ENCODE assay signal across 1 cellular context in genomic region chr3:63076357-63076756, GRCh38.
TF ChIP-seq lines count a peak whose summit lies in the region.

No MANE protein-coding gene starts in this region.

TF ChIP-seq in GM23338, 12 proteins besides CTCF, POLR2A, EP300 and RAD21 (continued from another document):
- TF ChIP-seq, protein P1, sequence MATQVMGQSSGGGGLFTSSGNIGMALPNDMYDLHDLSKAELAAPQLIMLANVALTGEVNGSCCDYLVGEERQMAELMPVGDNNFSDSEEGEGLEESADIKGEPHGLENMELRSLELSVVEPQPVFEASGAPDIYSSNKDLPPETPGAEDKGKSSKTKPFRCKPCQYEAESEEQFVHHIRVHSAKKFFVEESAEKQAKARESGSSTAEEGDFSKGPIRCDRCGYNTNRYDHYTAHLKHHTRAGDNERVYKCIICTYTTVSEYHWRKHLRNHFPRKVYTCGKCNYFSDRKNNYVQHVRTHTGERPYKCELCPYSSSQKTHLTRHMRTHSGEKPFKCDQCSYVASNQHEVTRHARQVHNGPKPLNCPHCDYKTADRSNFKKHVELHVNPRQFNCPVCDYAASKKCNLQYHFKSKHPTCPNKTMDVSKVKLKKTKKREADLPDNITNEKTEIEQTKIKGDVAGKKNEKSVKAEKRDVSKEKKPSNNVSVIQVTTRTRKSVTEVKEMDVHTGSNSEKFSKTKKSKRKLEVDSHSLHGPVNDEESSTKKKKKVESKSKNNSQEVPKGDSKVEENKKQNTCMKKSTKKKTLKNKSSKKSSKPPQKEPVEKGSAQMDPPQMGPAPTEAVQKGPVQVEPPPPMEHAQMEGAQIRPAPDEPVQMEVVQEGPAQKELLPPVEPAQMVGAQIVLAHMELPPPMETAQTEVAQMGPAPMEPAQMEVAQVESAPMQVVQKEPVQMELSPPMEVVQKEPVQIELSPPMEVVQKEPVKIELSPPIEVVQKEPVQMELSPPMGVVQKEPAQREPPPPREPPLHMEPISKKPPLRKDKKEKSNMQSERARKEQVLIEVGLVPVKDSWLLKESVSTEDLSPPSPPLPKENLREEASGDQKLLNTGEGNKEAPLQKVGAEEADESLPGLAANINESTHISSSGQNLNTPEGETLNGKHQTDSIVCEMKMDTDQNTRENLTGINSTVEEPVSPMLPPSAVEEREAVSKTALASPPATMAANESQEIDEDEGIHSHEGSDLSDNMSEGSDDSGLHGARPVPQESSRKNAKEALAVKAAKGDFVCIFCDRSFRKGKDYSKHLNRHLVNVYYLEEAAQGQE (IDR thresholded peaks at IDR 0.05; ENCODE audit: unreplicated experiment): no peak
- TF ChIP-seq, protein P2, sequence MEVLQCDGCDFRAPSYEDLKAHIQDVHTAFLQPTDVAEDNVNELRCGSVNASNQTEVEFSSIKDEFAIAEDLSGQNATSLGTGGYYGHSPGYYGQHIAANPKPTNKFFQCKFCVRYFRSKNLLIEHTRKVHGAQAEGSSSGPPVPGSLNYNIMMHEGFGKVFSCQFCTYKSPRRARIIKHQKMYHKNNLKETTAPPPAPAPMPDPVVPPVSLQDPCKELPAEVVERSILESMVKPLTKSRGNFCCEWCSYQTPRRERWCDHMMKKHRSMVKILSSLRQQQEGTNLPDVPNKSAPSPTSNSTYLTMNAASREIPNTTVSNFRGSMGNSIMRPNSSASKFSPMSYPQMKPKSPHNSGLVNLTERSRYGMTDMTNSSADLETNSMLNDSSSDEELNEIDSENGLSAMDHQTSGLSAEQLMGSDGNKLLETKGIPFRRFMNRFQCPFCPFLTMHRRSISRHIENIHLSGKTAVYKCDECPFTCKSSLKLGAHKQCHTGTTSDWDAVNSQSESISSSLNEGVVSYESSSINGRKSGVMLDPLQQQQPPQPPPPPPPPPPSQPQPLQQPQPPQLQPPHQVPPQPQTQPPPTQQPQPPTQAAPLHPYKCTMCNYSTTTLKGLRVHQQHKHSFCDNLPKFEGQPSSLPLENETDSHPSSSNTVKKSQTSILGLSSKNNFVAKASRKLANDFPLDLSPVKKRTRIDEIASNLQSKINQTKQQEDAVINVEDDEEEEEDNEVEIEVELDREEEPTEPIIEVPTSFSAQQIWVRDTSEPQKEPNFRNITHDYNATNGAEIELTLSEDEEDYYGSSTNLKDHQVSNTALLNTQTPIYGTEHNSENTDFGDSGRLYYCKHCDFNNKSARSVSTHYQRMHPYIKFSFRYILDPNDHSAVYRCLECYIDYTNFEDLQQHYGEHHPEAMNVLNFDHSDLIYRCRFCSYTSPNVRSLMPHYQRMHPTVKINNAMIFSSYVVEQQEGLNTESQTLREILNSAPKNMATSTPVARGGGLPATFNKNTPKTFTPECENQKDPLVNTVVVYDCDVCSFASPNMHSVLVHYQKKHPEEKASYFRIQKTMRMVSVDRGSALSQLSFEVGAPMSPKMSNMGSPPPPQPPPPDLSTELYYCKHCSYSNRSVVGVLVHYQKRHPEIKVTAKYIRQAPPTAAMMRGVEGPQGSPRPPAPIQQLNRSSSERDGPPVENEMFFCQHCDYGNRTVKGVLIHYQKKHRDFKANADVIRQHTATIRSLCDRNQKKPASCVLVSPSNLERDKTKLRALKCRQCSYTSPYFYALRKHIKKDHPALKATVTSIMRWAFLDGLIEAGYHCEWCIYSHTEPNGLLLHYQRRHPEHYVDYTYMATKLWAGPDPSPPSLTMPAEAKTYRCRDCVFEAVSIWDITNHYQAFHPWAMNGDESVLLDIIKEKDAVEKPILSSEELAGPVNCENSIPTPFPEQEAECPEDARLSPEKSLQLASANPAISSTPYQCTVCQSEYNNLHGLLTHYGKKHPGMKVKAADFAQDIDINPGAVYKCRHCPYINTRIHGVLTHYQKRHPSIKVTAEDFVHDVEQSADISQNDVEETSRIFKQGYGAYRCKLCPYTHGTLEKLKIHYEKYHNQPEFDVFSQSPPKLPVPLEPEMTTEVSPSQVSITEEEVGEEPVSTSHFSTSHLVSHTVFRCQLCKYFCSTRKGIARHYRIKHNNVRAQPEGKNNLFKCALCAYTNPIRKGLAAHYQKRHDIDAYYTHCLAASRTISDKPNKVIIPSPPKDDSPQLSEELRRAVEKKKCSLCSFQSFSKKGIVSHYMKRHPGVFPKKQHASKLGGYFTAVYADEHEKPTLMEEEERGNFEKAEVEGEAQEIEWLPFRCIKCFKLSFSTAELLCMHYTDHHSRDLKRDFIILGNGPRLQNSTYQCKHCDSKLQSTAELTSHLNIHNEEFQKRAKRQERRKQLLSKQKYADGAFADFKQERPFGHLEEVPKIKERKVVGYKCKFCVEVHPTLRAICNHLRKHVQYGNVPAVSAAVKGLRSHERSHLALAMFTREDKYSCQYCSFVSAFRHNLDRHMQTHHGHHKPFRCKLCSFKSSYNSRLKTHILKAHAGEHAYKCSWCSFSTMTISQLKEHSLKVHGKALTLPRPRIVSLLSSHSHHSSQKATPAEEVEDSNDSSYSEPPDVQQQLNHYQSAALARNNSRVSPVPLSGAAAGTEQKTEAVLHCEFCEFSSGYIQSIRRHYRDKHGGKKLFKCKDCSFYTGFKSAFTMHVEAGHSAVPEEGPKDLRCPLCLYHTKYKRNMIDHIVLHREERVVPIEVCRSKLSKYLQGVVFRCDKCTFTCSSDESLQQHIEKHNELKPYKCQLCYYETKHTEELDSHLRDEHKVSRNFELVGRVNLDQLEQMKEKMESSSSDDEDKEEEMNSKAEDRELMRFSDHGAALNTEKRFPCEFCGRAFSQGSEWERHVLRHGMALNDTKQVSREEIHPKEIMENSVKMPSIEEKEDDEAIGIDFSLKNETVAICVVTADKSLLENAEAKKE (CRISPR knock-in tag; IDR thresholded peaks at IDR 0.05): no peak
- TF ChIP-seq NANOG (IDR thresholded peaks at IDR 0.05; ENCODE audit: borderline replicate concordance) (no peak), CREB1 (CRISPR knock-in tag; IDR thresholded peaks at IDR 0.05; ENCODE audit: low read depth) (no peak), ZNF331 (CRISPR knock-in tag; IDR thresholded peaks at IDR 0.05; ENCODE audit: low read depth) (no peak), JUNB (IDR thresholded peaks at IDR 0.05; ENCODE audit: unreplicated experiment) (no peak), EZH2 (IDR thresholded peaks at IDR 0.05; ENCODE audit: low read depth, unreplicated experiment) (no peak), ZNF114 (CRISPR knock-in tag; IDR thresholded peaks at IDR 0.05) (no peak), STAT1 (IDR thresholded peaks at IDR 0.05; ENCODE audit: unreplicated experiment) (no peak), POLR2AphosphoS5 (IDR thresholded peaks at IDR 0.05; ENCODE audit: low read depth) (no peak)
